1 cellular context compared by ENCODE assay signal in genomic region chr20:51487525-51488279, GRCh38.
A peak's percentile ranks its signal among the peaks of the same experiment; 100 is the strongest.
TF ChIP-seq lines count a peak whose summit lies in the region.

No MANE protein-coding gene starts in this region.

TF ChIP-seq in K562, 482 proteins besides CTCF, POLR2A, EP300 and RAD21 (continued from another document):
- TF ChIP-seq ATF3 (IDR thresholded peaks at IDR 0.05): peak; percentile 62; the same call in 1 of the 2 replicates
- no peak for TF ChIP-seq ATF3 (CRISPR knock-in tag; conservative IDR thresholded peaks at IDR 0.05)
